1 cellular context compared by ENCODE assay signal in the genomic region with DNA sequence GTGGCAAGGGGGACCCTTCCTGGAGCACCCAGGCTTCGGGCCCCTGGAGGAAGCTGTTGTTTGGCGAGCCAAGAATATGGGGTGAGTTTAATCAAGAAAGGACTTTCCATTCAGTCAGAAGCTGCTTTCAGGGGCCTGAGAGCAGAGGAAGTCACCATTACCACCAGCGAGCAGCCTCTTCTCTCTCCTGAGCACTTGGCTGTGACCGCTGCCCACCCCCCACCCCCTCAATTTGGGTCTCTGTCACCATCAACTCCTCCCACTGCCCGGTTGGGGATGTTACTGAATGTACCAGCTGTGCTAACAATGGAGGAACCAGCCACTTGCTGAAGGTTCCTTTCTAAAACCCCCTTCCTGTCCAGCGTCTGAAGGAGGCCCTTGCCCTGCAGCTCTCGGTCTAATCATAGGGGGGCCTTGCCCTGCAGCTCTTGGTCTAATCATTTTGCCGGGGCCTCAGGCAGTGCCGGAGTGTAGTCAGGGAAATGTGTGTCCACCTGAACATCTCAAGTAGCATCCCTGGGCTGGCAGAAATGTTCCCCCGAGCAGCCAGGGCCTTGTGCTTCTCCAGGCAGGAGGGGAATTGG.
TF ChIP-seq lines count a peak whose summit lies in the region.

No MANE protein-coding gene starts in this region.

TF ChIP-seq in GM23338, 12 proteins besides CTCF, POLR2A, EP300 and RAD21 (continued from another document):
- TF ChIP-seq, protein P1, sequence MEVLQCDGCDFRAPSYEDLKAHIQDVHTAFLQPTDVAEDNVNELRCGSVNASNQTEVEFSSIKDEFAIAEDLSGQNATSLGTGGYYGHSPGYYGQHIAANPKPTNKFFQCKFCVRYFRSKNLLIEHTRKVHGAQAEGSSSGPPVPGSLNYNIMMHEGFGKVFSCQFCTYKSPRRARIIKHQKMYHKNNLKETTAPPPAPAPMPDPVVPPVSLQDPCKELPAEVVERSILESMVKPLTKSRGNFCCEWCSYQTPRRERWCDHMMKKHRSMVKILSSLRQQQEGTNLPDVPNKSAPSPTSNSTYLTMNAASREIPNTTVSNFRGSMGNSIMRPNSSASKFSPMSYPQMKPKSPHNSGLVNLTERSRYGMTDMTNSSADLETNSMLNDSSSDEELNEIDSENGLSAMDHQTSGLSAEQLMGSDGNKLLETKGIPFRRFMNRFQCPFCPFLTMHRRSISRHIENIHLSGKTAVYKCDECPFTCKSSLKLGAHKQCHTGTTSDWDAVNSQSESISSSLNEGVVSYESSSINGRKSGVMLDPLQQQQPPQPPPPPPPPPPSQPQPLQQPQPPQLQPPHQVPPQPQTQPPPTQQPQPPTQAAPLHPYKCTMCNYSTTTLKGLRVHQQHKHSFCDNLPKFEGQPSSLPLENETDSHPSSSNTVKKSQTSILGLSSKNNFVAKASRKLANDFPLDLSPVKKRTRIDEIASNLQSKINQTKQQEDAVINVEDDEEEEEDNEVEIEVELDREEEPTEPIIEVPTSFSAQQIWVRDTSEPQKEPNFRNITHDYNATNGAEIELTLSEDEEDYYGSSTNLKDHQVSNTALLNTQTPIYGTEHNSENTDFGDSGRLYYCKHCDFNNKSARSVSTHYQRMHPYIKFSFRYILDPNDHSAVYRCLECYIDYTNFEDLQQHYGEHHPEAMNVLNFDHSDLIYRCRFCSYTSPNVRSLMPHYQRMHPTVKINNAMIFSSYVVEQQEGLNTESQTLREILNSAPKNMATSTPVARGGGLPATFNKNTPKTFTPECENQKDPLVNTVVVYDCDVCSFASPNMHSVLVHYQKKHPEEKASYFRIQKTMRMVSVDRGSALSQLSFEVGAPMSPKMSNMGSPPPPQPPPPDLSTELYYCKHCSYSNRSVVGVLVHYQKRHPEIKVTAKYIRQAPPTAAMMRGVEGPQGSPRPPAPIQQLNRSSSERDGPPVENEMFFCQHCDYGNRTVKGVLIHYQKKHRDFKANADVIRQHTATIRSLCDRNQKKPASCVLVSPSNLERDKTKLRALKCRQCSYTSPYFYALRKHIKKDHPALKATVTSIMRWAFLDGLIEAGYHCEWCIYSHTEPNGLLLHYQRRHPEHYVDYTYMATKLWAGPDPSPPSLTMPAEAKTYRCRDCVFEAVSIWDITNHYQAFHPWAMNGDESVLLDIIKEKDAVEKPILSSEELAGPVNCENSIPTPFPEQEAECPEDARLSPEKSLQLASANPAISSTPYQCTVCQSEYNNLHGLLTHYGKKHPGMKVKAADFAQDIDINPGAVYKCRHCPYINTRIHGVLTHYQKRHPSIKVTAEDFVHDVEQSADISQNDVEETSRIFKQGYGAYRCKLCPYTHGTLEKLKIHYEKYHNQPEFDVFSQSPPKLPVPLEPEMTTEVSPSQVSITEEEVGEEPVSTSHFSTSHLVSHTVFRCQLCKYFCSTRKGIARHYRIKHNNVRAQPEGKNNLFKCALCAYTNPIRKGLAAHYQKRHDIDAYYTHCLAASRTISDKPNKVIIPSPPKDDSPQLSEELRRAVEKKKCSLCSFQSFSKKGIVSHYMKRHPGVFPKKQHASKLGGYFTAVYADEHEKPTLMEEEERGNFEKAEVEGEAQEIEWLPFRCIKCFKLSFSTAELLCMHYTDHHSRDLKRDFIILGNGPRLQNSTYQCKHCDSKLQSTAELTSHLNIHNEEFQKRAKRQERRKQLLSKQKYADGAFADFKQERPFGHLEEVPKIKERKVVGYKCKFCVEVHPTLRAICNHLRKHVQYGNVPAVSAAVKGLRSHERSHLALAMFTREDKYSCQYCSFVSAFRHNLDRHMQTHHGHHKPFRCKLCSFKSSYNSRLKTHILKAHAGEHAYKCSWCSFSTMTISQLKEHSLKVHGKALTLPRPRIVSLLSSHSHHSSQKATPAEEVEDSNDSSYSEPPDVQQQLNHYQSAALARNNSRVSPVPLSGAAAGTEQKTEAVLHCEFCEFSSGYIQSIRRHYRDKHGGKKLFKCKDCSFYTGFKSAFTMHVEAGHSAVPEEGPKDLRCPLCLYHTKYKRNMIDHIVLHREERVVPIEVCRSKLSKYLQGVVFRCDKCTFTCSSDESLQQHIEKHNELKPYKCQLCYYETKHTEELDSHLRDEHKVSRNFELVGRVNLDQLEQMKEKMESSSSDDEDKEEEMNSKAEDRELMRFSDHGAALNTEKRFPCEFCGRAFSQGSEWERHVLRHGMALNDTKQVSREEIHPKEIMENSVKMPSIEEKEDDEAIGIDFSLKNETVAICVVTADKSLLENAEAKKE (CRISPR knock-in tag; IDR thresholded peaks at IDR 0.05), result no peak
